ENCODE assay signal across 18 cellular contexts in genomic region chr13:62613819-62614218, GRCh38.
"Had no signal": no experiment of that assay in that cellular context is flagged by ENCODE, and none has a peak within 500 bp of the region (broad histone marks: within the 10 kb centered on the region; RNA-seq: fewer than 3 reads in every experiment).

No MANE protein-coding gene starts in this region.

- H3K9me3 Mint-ChIP-seq: endodermal cell had no signal

- H3K27me3 ChIP-seq: foreskin keratinocyte, neutrophil, tibial nerve had no signal

- H3K36me3 ChIP-seq: neutrophil, tibial nerve had no signal

- H3K27me3 Mint-ChIP-seq: naive thymus-derived CD4-positive, alpha-beta T cell had no signal

- H3K4me1 ChIP-seq: foreskin keratinocyte, psoas muscle, tibial nerve had no signal

- H3K27ac Mint-ChIP-seq: endodermal cell; naive thymus-derived CD4-positive, alpha-beta T cell had no signal

- H3K36me3 Mint-ChIP-seq: naive thymus-derived CD4-positive, alpha-beta T cell had no signal

- ATAC-seq: foreskin keratinocyte; left cardiac atrium; left ventricle myocardium superior; naive thymus-derived CD4-positive, alpha-beta T cell; psoas muscle; sciatic nerve had no signal

- H3K4me3 Mint-ChIP-seq: endodermal cell; naive thymus-derived CD4-positive, alpha-beta T cell had no signal

- H3K9me3 ChIP-seq: neutrophil, psoas muscle had no signal

- DNase-seq: effector CD4-positive, alpha-beta T cell; endodermal cell; erythroblast; foreskin keratinocyte; kidney; left cardiac atrium; left ventricle myocardium superior; mesenchymal stem cell; naive thymus-derived CD4-positive, alpha-beta T cell; psoas muscle; stimulated activated CD4-positive, alpha-beta T cell treated with anti-CD3 and anti-CD28 coated beads, Interleukin-2, amount 100 ng/mL, for 24 hours; stimulated activated naive CD4-positive, alpha-beta T cell had no signal

- H3K27ac ChIP-seq: coronary artery, foreskin keratinocyte, neutrophil, psoas muscle, skin epidermis, tibial nerve had no signal

- H3K4me3 ChIP-seq: coronary artery, lung, psoas muscle, skin epidermis, tibial nerve had no signal

- H3K4me1 Mint-ChIP-seq: naive thymus-derived CD4-positive, alpha-beta T cell had no signal
